In the genomic region with DNA sequence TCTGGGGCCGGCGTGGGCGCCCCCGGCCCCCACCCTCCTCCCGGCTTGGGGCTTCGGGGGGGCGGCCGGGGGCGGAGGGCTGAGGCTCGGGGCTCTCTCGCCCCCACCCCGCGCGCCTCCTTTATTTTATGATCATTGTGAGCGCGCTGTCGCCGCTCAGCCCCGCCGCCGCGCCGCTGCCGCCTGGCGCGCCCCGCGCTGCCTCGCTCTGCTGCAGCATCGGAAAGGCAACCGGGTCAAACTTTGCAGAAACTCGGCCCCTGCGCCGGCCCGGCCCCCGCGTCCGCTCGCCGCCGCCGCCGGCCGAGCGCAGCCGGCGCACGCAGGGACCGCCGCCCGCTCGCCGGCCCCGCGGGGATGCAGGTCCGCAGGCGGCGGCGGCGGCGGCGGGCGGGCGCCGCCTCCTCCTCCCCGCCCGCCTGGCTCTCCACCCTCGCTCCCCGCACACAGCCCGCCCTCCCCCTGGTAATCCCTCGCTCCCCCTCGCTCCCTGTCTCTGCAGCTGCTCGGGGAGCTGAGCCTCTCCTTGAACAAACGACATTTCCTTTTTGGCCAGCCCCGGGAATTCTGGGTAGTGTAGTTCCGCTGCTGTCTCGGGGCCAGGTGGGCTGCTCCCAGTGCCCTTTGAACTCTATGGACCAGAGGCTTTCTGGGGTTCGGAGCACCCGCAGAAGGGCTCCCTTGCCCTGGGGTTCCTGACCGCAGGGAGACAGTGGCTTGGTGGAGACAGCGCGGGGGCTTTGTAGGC, we compare ENCODE assay signal across 8 cellular contexts. TPM values are rescaled to one million over a fixed set of nuclear protein-coding genes. Genes with fewer than 3 reads are reported as not detected.
A peak's percentile ranks its signal among the peaks of the same experiment; 100 is the strongest.
DNase-seq lines count a peak whose midpoint lies in the region; ATAC-seq and TF ChIP-seq lines count a peak whose summit lies in the region.

No MANE protein-coding gene starts in this region.

- H3K36me3 ChIP-seq in PC-9 (ENCODE audit: low read depth) (no peaks in the 10 kb centered on the region), esophagus muscularis mucosa (no peaks in the 10 kb centered on the region), mucosa of rectum (ENCODE audit: control insufficient read depth in 2 of 2, insufficient read depth in 2 of 2, low read length in 2 of 2) (no peaks in the 10 kb centered on the region)

- no TSS peak for BruUV-seq in PC-9 (replicated peaks; lab: Mats Ljungman, UMichigan)

- intact Hi-C loops in PC-9 (cut with micrococcal nuclease; ENCODE audit: unreplicated experiment) (loop anchor here (5.0 kb wide), 1 partner anchor 59 kb away; no protein-coding TSS in a partner anchor), esophagus muscularis mucosa (cut with DNase I) (no loop called here)

- H3K9ac ChIP-seq in mucosa of rectum (ENCODE audit: low read depth in 1 of 2, low read length in 2 of 2), result no peak overlapping the region

- peak overlapping the region; percentile 73 to 86 for H3K4me3 Mint-ChIP-seq in activated T-cell treated with anti-CD3 and anti-CD28 coated beads, Interleukin-2, amount 50 U/mL, for 72 hours

- peak overlapping the region; percentile 80 for H3K4me2 ChIP-seq in PC-9

- no peaks in the 10 kb centered on the region for H4K20me1 ChIP-seq in PC-9 (ENCODE audit: insufficient read depth)

- peaks cover 30% of the 10 kb centered on the region for H3K27me3 ChIP-seq in PC-9 (ENCODE audit: insufficient read depth, low read depth)
- peaks cover 0 to 64% (median 12%) of the 10 kb centered on the region in 4 donors for H3K27me3 ChIP-seq in esophagus muscularis mucosa
- H3K27me3 ChIP-seq in mucosa of rectum (ENCODE audit: control insufficient read depth in 2 of 2, insufficient read depth in 2 of 2, low read length in 2 of 2), result peaks cover 24 to 29% of the 10 kb centered on the region in 2 donors

- TF ChIP-seq POLR2A in esophagus muscularis mucosa (IDR thresholded peaks at IDR 0.05; ENCODE audit: low read depth), result no peak

- no peak for TF ChIP-seq CTCF in PC-9 (conservative IDR thresholded peaks at IDR 0.05)
- no peak for TF ChIP-seq CTCF in esophagus muscularis mucosa (IDR thresholded peaks at IDR 0.05)

- peaks cover 14 to 27% of the 10 kb centered on the region in 2 donors for H3K36me3 Mint-ChIP-seq in activated T-cell treated with anti-CD3 and anti-CD28 coated beads, Interleukin-2, amount 50 U/mL, for 72 hours (ENCODE audit: insufficient read depth in 2 of 2)

- no peaks in the 10 kb centered on the region for H3K9me2 ChIP-seq in PC-9 (ENCODE audit: insufficient read depth)

- in situ Hi-C loops in G401 (cut with HindIII; ENCODE audit: low sequenced_read_pairs), result no loop called here

- ATAC-seq in activated T-cell treated with anti-CD3 and anti-CD28 coated beads, Interleukin-2, amount 50 U/mL, for 72 hours (replicated peaks in 1 of 2), result peak; percentile 46 to 47
- ATAC-seq in HG02938 (IDR thresholded peaks at IDR 0.05; ENCODE audit: unreplicated experiment), result no peak

- POLR2A ChIA-PET in PC-9 (lab: Charles Lee; ENCODE audit: unreplicated experiment), result interaction anchor here (0.6 kb wide), 1 partner anchor 39 kb away, joined by 3 read pairs; no protein-coding TSS in a partner anchor

- peak overlapping the region; percentile 4 for H3K27ac Mint-ChIP-seq in activated T-cell treated with anti-CD3 and anti-CD28 coated beads, Interleukin-2, amount 50 U/mL, for 72 hours

- H2AFZ ChIP-seq in PC-9, result peak overlapping the region; percentile 75; the same call in 1 of the 2 replicates

- H3K4me1 ChIP-seq in PC-9 (replicated peaks; ENCODE audit: insufficient read depth) (no peaks in the 10 kb centered on the region), esophagus muscularis mucosa (peaks cover 27 to 37% (median 34%) of the 10 kb centered on the region in 4 donors), mucosa of rectum (ENCODE audit: control insufficient read depth in 2 of 2, insufficient read depth in 2 of 2, low read length in 2 of 2) (peaks cover 7% of the 10 kb centered on the region in 2 donors)

- H3K9me3 ChIP-seq in PC-9 (ENCODE audit: insufficient read depth, low read depth), result no peaks in the 10 kb centered on the region
- no peaks in the 10 kb centered on the region for H3K9me3 ChIP-seq in esophagus muscularis mucosa
- H3K9me3 ChIP-seq in mucosa of rectum (ENCODE audit: control insufficient read depth in 2 of 2, low read length in 2 of 2), result no peaks in the 10 kb centered on the region

- H3K27ac ChIP-seq in PC-9, result no peak overlapping the region
- peak overlapping the region; percentile 40 to 72 (median 70) for H3K27ac ChIP-seq in esophagus muscularis mucosa (replicated peaks in 1 of 4)
- H3K27ac ChIP-seq in mucosa of rectum (ENCODE audit: low read depth in 2 of 2, low read length in 2 of 2), result peak overlapping the region in 1 of 2 donors; percentile 79

- H3K4me3 ChIP-seq in Jurkat, Clone E6-1 (ENCODE audit: low read length), result peak overlapping the region; percentile 50
- H3K4me3 ChIP-seq in PC-9 (peak overlapping the region; percentile 74), esophagus muscularis mucosa (peak overlapping the region; percentile 72 to 81 (median 77)), mucosa of rectum (ENCODE audit: low read length in 2 of 2) (peak overlapping the region; percentile 46 to 50)

- 3% methylated on average over 16 of the region's 82 CpGs for WGBS in esophagus muscularis mucosa

- peaks cover 17% of the 10 kb centered on the region for H3K27me3 Mint-ChIP-seq in activated T-cell treated with anti-CD3 and anti-CD28 coated beads, Interleukin-2, amount 50 U/mL, for 72 hours (ENCODE audit: low read depth)

- CTCF ChIA-PET in PC-9 (lab: Charles Lee), result interaction anchor here (0.6 kb wide), 1 partner anchor 21 kb away, joined by 7 read pairs; no protein-coding TSS in a partner anchor

- DNase-seq in G401 (ENCODE audit: low spot score) (peak; percentile 90), PC-9 (peak; percentile 38 to 46), esophagus muscularis mucosa (ENCODE audit: extremely low spot score) (no peak)
- peak; percentile 84 for DNase-seq in Jurkat, Clone E6-1 (ENCODE audit: low read depth, low spot score)
- DNase-seq in activated T-cell treated with anti-CD3 and anti-CD28 coated beads, Interleukin-2, amount 50 U/mL, for 72 hours, result peak; percentile 72 to 73
- peak; percentile 75 for DNase-seq in stimulated activated naive CD4-positive, alpha-beta T cell treated with Interleukin-2 at 50 U/mL for 16 hours (lab: John Stamatoyannopoulos, UW)

- no peak for TF ChIP-seq EP300 in esophagus muscularis mucosa (IDR thresholded peaks at IDR 0.05)

- H3K9me3 Mint-ChIP-seq in activated T-cell treated with anti-CD3 and anti-CD28 coated beads, Interleukin-2, amount 50 U/mL, for 72 hours, result no peaks in the 10 kb centered on the region

- peaks cover 28% of the 10 kb centered on the region for H3K4me1 Mint-ChIP-seq in activated T-cell treated with anti-CD3 and anti-CD28 coated beads, Interleukin-2, amount 50 U/mL, for 72 hours (ENCODE audit: low read depth)

- no peaks in the 10 kb centered on the region for H3F3A ChIP-seq in PC-9 (ENCODE audit: insufficient read depth, low read depth)

- H3K79me2 ChIP-seq in PC-9 (ENCODE audit: low read depth), result no peaks in the 10 kb centered on the region

RNA-seq across cellular contexts. Expression of gene FAM78A, which starts 1.5 kb away (rescaled TPM):
- total RNA-seq in G401 (2014; rRNA removed; shearing (Covaris generic)), result 4.4 and 7.4 TPM in 2 replicates
- 14.6 TPM for polyA plus RNA-seq in Jurkat, Clone E6-1 (2012; ENCODE audit: insufficient read depth, insufficient read length)
- total RNA-seq in PC-9 (2021), result 1.3 and 1.6 TPM in 2 replicates
- 10 to 100 TPM; 38.0 to 42.3 TPM for total RNA-seq in activated T-cell treated with anti-CD3 and anti-CD28 coated beads, Interleukin-2, amount 50 U/mL, for 72 hours
- 1 to 10 TPM; 1.7 to 4.0 (median 3.3) TPM for total RNA-seq in esophagus muscularis mucosa

RNA-seq across cellular contexts. Expression of gene PLPP7, which starts 11.7 kb away (rescaled TPM):
- 6.4 and 8.2 TPM in 2 replicates for total RNA-seq in G401 (2014; rRNA removed; shearing (Covaris generic))
- not detected for polyA plus RNA-seq in Jurkat, Clone E6-1 (2012; ENCODE audit: insufficient read depth, insufficient read length)
- total RNA-seq in PC-9 (2021) (not detected in 2 replicates), esophagus muscularis mucosa (10 to 100 TPM; 11.4 to 22.5 (median 14.4) TPM)
- total RNA-seq in activated T-cell treated with anti-CD3 and anti-CD28 coated beads, Interleukin-2, amount 50 U/mL, for 72 hours, result under 1 TPM; 0.23 to 0.31 TPM
